Comparison of ENCODE assay signal across 15 cellular contexts in the genomic region with DNA sequence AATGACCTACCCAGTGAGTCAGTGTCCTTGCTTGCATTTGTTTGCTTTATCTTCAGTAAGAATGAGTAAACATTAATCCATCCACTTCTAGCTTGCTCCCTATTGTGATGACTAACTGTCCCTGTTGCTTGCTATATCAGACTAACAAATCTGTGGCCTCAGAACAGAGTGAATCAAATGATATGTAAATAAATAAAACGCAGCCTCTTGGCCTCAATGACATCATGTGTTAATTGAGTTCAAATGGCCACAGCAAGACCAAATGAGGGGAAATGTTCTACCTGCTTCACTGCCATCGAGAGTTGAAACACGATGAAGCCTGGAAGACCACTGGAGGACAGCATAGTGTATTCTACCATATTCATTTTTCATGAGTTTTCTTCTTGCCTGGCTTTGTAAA.
A peak's percentile ranks its signal among the peaks of the same experiment; 100 is the strongest.
DNase-seq lines count a peak whose midpoint lies in the region; ATAC-seq lines count a peak whose summit lies in the region.
"Had no signal": no experiment of that assay in that cellular context is flagged by ENCODE, and none has a peak within 500 bp of the region (broad histone marks: within the 10 kb centered on the region; RNA-seq: fewer than 3 reads in every experiment).

No MANE protein-coding gene starts in this region.

- WGBS in mesenchymal stem cell = 41% methylated on average over 3 of the region's 3 CpGs

- peak overlapping the region; percentile 6 for H3K27ac ChIP-seq in mesenchymal stem cell (ENCODE audit: low read length, poor library complexity, severe bottlenecking)
- H3K27ac ChIP-seq: suprapubic skin had no signal

- H3K9ac ChIP-seq in mesenchymal stem cell (ENCODE audit: low read length) = no peak overlapping the region

- no peak for ATAC-seq in HG02970 (IDR thresholded peaks at IDR 0.05; ENCODE audit: low FRiP score, unreplicated experiment)

- H3K4ac ChIP-seq in mesenchymal stem cell (ENCODE audit: low read depth in 1 of 2, low read length in 2 of 2) = no peak overlapping the region

- no peaks in the 10 kb centered on the region for H3K36me3 ChIP-seq in mesenchymal stem cell (ENCODE audit: control insufficient read depth in 1 of 2, insufficient read depth in 2 of 2, low read depth in 1 of 2, low read length in 2 of 2)
- H3K36me3 ChIP-seq: suprapubic skin had no signal

- no peak overlapping the region for H2AK5ac ChIP-seq in mesenchymal stem cell (ENCODE audit: low read length, severe bottlenecking)

- no peak overlapping the region for H2BK120ac ChIP-seq in mesenchymal stem cell (ENCODE audit: low read depth, low read length)

- intact Hi-C loops in posterior cingulate gyrus (cut with DNase I) = no loop called here

- no peak overlapping the region for H3K23ac ChIP-seq in mesenchymal stem cell (ENCODE audit: low read length in 2 of 2)

- H2BK12ac ChIP-seq in mesenchymal stem cell (ENCODE audit: low read length in 2 of 2) = no peak overlapping the region

- H3K18ac ChIP-seq in mesenchymal stem cell (ENCODE audit: low read depth in 1 of 2, low read length in 2 of 2) = no peak overlapping the region

- DNase-seq in DMS79 (lab: John Stamatoyannopoulos, UW) (peak; percentile 20), NCI-H2029 (lab: John Stamatoyannopoulos, UW) (peak; percentile 60), astrocyte of the hippocampus (ENCODE audit: low read depth, low spot score) (peak; percentile 67), mesenchymal stem cell (peak; percentile 89), DMS 273 treated with DMSO at 0.1 percent for 48 hours (lab: John Stamatoyannopoulos, UW) (no peak), posterior cingulate gyrus (no peak), 8988T (no peak)
- DNase-seq: activated CD4-positive, CD25-positive, alpha-beta regulatory T cell treated with anti-CD3 and anti-CD28 coated beads, Interleukin-2, amount 50 U/mL, for 72 hours; activated gamma-delta T cell; islet precursor cell; NCI-H146; nucleus accumbens; stimulated activated CD4-positive, alpha-beta T cell treated with anti-CD3 and anti-CD28 coated beads, Interleukin-4, amount 100 ng/mL, for 24 hours had no signal

- no peak overlapping the region for H2AFZ ChIP-seq in mesenchymal stem cell (ENCODE audit: low read depth, low read length)

- H3K4me3 ChIP-seq in mesenchymal stem cell (ENCODE audit: insufficient read depth in 1 of 2, low read depth in 1 of 2, low read length in 2 of 2) = no peak overlapping the region
- H3K4me3 ChIP-seq: suprapubic skin had no signal

- H2BK5ac ChIP-seq in mesenchymal stem cell (ENCODE audit: low read depth, low read length, poor library complexity, severe bottlenecking) = no peak overlapping the region

- H3K9me3 ChIP-seq in mesenchymal stem cell (ENCODE audit: control insufficient read depth, low read length) = no peaks in the 10 kb centered on the region
- H3K9me3 ChIP-seq: suprapubic skin had no signal

- H4K8ac ChIP-seq in mesenchymal stem cell (ENCODE audit: low read length) = no peak overlapping the region

- H3K4me2 ChIP-seq in mesenchymal stem cell (ENCODE audit: low read length, poor library complexity, severe bottlenecking) = no peak overlapping the region

- H3K14ac ChIP-seq in mesenchymal stem cell (ENCODE audit: low read length in 2 of 2) = no peak overlapping the region

- H4K91ac ChIP-seq in mesenchymal stem cell (ENCODE audit: low read length) = no peak overlapping the region

- no peak overlapping the region for H2BK15ac ChIP-seq in mesenchymal stem cell (ENCODE audit: low read depth, poor library complexity, severe bottlenecking)

- no peaks in the 10 kb centered on the region for H3K79me1 ChIP-seq in mesenchymal stem cell (replicated peaks; ENCODE audit: low read length, poor library complexity, severe bottlenecking)

- H3K4me1 ChIP-seq in mesenchymal stem cell (ENCODE audit: control insufficient read depth, insufficient read depth, low read depth, low read length) = no peaks in the 10 kb centered on the region
- H3K4me1 ChIP-seq: suprapubic skin had no signal

- H3K27me3 ChIP-seq in mesenchymal stem cell (ENCODE audit: control insufficient read depth in 1 of 2, insufficient read depth in 1 of 2, low read length in 2 of 2) = no peaks in the 10 kb centered on the region
- H3K27me3 ChIP-seq: suprapubic skin had no signal

Comparison
In these comparisons a context has a peak if more than half of its experiments do, and no peak if none do; other contexts are left out.
1. DNase-seq: peak in DMS79 (single experiment), NCI-H2029 (single experiment), astrocyte of the hippocampus (single experiment) and mesenchymal stem cell (single experiment); none in DMS 273 treated with DMSO at 0.1 percent for 48 hours (single experiment), posterior cingulate gyrus (0 of 10) and 8988T (single experiment).